Comparison of ENCODE assay signal across 8 cellular contexts in genomic region chr16:22206847-22207714, GRCh38. TPM values are rescaled to one million over a fixed set of nuclear protein-coding genes. Genes with fewer than 3 reads are reported as not detected.
DNase-seq lines count a peak whose midpoint lies in the region; ATAC-seq and TF ChIP-seq lines count a peak whose summit lies in the region.

No MANE protein-coding gene starts in this region.

- H3K9me2 ChIP-seq in neural cell (ENCODE audit: insufficient read depth, low read length) = no peaks in the 10 kb centered on the region

- no peak for TF ChIP-seq EP300 in neural cell (conservative IDR thresholded peaks at IDR 0.05; ENCODE audit: poor library complexity, severe bottlenecking)
- TF ChIP-seq EP300 in suprapubic skin (IDR thresholded peaks at IDR 0.05) = no peak

- DNase-seq in AG04450 (ENCODE audit: low read depth, low spot score) = no peak
- peak; percentile 73 to 80 (median 79) for DNase-seq in Peyer's patch
- peak; percentile 31 for DNase-seq in activated effector memory CD4-positive, alpha-beta T cell treated with Interleukin-2 at 50 U/mL for 16 hours
- DNase-seq in fibroblast of the aortic adventitia (ENCODE audit: low read depth) = peak; percentile 90
- DNase-seq in suprapubic skin (ENCODE audit: low spot score in 2 of 2) = peak; percentile 94 to 95

- no peaks in the 10 kb centered on the region for H3K79me2 ChIP-seq in neural cell (replicated peaks; ENCODE audit: insufficient read depth, low read length)

- H3K9me3 ChIP-seq in AG04450 (ENCODE audit: control insufficient read depth, insufficient read depth, low read length) (peaks cover 4% of the 10 kb centered on the region), Peyer's patch (no peaks in the 10 kb centered on the region), neural cell (ENCODE audit: low read length) (no peaks in the 10 kb centered on the region), suprapubic skin (no peaks in the 10 kb centered on the region)

- peak; percentile 45 for ATAC-seq in GM19025 (IDR thresholded peaks at IDR 0.05; ENCODE audit: low read depth, unreplicated experiment)
- peak; percentile 47 for ATAC-seq in HG03460 (IDR thresholded peaks at IDR 0.05; ENCODE audit: unreplicated experiment)

- POLR2A ChIA-PET in AG04450 (lab: Yijun Ruan, JAX) = interaction anchor here (0.6 to 1.7 kb wide), 4 partner anchors 9 to 16 kb away, joined by 4 to 10 read pairs (median 4); no protein-coding TSS in a partner anchor

- no peak for TF ChIP-seq RAD21 in neural cell (conservative IDR thresholded peaks at IDR 0.05)

- CTCF ChIA-PET in AG04450 (lab: Charles Lee) = interaction anchor here (1.5 to 2.4 kb wide), 2 partner anchors 13 to 93 kb away, joined by 4 to 11 read pairs; no protein-coding TSS in a partner anchor

- H3K27ac ChIP-seq in AG04450 (ENCODE audit: low read depth, low read length) (peak overlapping the region; percentile 21), Peyer's patch (peak overlapping the region; percentile 72 to 93 (median 83)), neural cell (ENCODE audit: low read length) (no peak overlapping the region), suprapubic skin (peak overlapping the region; percentile 99)

- H2AFZ ChIP-seq in neural cell (ENCODE audit: low read depth, low read length) = peak overlapping the region; percentile 94

- peak overlapping the region; percentile 78 for H3K4me3 ChIP-seq in AG04450 (ENCODE audit: low read depth, low read length)
- peak overlapping the region; percentile 81 to 97 (median 86) for H3K4me3 ChIP-seq in Peyer's patch
- H3K4me3 ChIP-seq in fibroblast of the aortic adventitia (ENCODE audit: low read depth, low read length) = peak overlapping the region; percentile 90
- H3K4me3 ChIP-seq in neural cell (ENCODE audit: low read length) = peak overlapping the region; percentile 98
- H3K4me3 ChIP-seq in suprapubic skin = peak overlapping the region; percentile 100

- no peak for TF ChIP-seq POLR2A in Peyer's patch (IDR thresholded peaks at IDR 0.05)
- TF ChIP-seq POLR2A in suprapubic skin (IDR thresholded peaks at IDR 0.05) = no peak

- 7% methylated on average over 14 of the region's 35 CpGs for WGBS in suprapubic skin

- no peaks in the 10 kb centered on the region for H3K36me3 ChIP-seq in Peyer's patch
- H3K36me3 ChIP-seq in neural cell (ENCODE audit: insufficient read depth, low read length) = no peaks in the 10 kb centered on the region
- H3K36me3 ChIP-seq in suprapubic skin = no peaks in the 10 kb centered on the region

- H3K4me1 ChIP-seq in Peyer's patch (peaks cover 0 to 27% (median 5%) of the 10 kb centered on the region in 4 donors), suprapubic skin (peaks cover 67% of the 10 kb centered on the region)

- no peaks in the 10 kb centered on the region for H4K20me1 ChIP-seq in neural cell (ENCODE audit: insufficient read depth)

- no peaks in the 10 kb centered on the region for H3K27me3 ChIP-seq in AG04450 (ENCODE audit: control insufficient read depth, insufficient read depth, low read length)
- H3K27me3 ChIP-seq in Peyer's patch = no peaks in the 10 kb centered on the region
- no peaks in the 10 kb centered on the region for H3K27me3 ChIP-seq in neural cell (ENCODE audit: insufficient read depth, low read depth, low read length)
- H3K27me3 ChIP-seq in suprapubic skin = no peaks in the 10 kb centered on the region

- TF ChIP-seq CTCF in AG04450 (IDR thresholded peaks at IDR 0.05; ENCODE audit: low read depth, low read length) (no peak), Peyer's patch (IDR thresholded peaks at IDR 0.05) (no peak), fibroblast of the aortic adventitia (IDR thresholded peaks at IDR 0.05; ENCODE audit: insufficient read depth, low read length) (no peak), neural cell (IDR thresholded peaks at IDR 0.05; ENCODE audit: poor library complexity, severe bottlenecking) (no peak), suprapubic skin (IDR thresholded peaks at IDR 0.05) (no peak)

- H3F3A ChIP-seq in neural cell (ENCODE audit: insufficient read depth, low read length, poor library complexity, severe bottlenecking) = no peaks in the 10 kb centered on the region

- peak overlapping the region; percentile 73 for H3K9ac ChIP-seq in neural cell (ENCODE audit: low read length)

- peak overlapping the region; percentile 56 for H3K4me2 ChIP-seq in neural cell (ENCODE audit: low read length)

TF ChIP-seq in neural cell, 6 proteins besides CTCF, POLR2A, EP300 and RAD21:
- TF ChIP-seq SMC3 (conservative IDR thresholded peaks at IDR 0.05; ENCODE audit: poor library complexity) = no peak
- TF ChIP-seq POLR2AphosphoS5 (IDR thresholded peaks at IDR 0.05) = no peak
TF ChIP-seq in neural cell: peak in this region for 0.

RNA-seq across cellular contexts. Expression of gene EEF2K, which starts 1.0 kb away (rescaled TPM):
- polyA plus RNA-seq in AG04450 (2011; rRNA removed) (9.6 and 13.5 TPM in 2 replicates), neural cell (3.9 and 7.2 TPM in 2 replicates)
- polyA minus RNA-seq in AG04450 (2011; rRNA and poly(A)+ RNA removed) = 32.8 and 37.2 TPM in 2 replicates
- total RNA-seq in Peyer's patch (10 to 100 TPM; 26.9 to 46.4 (median 36.1) TPM), fibroblast of the aortic adventitia (ENCODE audit: low replicate concordance) (34.4 and 57.3 TPM in 2 replicates), suprapubic skin (100 to 1,000 TPM in 1 of 4 donors, 10 to 100 TPM in 3; 50.9 to 194 (median 73.8) TPM)
- 5.4 and 5.6 TPM in 2 replicates for polyA minus RNA-seq in neural cell

RNA-seq across cellular contexts. Expression of gene SDR42E2, which starts 44.8 kb away (rescaled TPM):
- polyA plus RNA-seq in AG04450 (2011; rRNA removed) (not detected in 2 replicates), neural cell (not detected in 2 replicates)
- 0.09 TPM in 1 of 2 replicates, not detected in the other for polyA minus RNA-seq in AG04450 (2011; rRNA and poly(A)+ RNA removed)
- total RNA-seq in Peyer's patch (not detected), fibroblast of the aortic adventitia (ENCODE audit: low replicate concordance) (not detected in 2 replicates), suprapubic skin (not detected)
- not detected in 2 replicates for polyA minus RNA-seq in neural cell
